ENCODE assay signal across 1 cellular context in the genomic region with DNA sequence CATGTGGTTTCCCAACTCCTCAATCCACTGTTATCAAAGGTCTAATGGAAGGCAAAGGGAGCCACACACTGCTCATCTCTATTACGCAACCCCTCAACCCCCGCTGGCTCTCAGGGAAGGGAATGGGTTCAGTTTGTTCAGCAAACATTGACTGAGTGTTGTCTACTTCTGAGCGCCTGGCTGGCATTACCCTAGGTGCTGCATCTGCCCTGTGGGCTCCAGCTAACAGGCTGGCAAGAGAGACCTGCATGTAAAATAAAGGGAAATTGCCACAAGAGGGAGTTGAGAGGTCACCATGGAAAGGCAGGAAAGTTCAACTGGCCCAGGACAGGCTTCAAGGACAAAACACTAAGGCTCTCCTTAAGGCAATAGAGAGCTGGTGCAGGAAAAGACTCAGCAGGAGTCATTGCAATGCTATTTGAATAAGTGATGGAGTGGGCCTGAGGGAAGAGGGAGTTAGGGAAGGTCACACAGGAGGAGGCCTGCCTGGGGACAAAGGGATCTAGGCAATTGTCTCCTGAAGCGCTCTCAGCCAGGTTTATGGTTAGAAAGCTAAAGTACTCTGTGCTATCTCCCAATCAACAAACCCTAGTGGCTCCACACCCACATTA.
TF ChIP-seq lines count a peak whose summit lies in the region.

No MANE protein-coding gene starts in this region.

TF ChIP-seq in HepG2, 621 proteins besides CTCF, POLR2A, EP300 and RAD21 (continued from another document and continues in another):
- TF ChIP-seq, protein P1, sequence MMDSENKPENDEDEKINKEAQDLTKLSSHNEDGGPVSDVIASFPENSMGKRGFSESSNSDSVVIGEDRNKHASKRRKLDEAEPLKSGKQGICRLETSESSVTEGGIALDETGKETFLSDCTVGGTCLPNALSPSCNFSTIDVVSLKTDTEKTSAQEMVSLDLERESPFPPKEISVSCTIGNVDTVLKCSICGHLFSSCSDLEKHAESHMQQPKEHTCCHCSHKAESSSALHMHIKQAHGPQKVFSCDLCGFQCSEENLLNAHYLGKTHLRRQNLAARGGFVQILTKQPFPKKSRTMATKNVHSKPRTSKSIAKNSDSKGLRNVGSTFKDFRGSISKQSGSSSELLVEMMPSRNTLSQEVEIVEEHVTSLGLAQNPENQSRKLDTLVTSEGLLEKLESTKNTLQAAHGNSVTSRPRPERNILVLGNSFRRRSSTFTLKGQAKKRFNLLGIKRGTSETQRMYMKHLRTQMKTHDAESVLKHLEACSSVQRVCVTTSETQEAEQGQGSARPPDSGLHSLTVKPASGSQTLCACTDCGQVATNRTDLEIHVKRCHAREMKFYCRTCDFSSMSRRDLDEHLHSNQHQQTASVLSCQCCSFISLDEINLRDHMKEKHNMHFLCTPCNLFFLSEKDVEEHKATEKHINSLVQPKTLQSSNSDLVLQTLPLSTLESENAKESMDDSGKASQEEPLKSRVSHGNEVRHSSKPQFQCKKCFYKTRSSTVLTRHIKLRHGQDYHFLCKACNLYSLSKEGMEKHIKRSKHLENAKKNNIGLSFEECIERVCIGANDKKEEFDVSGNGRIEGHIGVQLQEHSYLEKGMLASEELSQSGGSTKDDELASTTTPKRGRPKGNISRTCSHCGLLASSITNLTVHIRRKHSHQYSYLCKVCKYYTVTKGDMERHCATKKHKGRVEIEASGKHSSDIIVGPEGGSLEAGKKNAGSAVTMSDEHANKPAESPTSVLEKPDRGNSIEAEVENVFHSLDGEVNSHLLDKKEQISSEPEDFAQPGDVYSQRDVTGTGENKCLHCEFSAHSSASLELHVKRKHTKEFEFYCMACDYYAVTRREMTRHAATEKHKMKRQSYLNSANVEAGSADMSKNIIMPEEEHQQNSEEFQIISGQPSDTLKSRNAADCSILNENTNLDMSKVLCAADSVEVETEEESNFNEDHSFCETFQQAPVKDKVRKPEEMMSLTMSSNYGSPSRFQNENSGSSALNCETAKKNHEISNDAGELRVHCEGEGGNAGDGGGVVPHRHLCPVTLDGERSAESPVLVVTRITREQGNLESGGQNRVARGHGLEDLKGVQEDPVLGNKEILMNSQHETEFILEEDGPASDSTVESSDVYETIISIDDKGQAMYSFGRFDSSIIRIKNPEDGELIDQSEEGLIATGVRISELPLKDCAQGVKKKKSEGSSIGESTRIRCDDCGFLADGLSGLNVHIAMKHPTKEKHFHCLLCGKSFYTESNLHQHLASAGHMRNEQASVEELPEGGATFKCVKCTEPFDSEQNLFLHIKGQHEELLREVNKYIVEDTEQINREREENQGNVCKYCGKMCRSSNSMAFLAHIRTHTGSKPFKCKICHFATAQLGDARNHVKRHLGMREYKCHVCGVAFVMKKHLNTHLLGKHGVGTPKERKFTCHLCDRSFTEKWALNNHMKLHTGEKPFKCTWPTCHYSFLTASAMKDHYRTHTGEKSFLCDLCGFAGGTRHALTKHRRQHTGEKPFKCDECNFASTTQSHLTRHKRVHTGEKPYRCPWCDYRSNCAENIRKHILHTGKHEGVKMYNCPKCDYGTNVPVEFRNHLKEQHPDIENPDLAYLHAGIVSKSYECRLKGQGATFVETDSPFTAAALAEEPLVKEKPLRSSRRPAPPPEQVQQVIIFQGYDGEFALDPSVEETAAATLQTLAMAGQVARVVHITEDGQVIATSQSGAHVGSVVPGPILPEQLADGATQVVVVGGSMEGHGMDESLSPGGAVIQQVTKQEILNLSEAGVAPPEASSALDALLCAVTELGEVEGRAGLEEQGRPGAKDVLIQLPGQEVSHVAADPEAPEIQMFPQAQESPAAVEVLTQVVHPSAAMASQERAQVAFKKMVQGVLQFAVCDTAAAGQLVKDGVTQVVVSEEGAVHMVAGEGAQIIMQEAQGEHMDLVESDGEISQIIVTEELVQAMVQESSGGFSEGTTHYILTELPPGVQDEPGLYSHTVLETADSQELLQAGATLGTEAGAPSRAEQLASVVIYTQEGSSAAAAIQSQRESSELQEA (CRISPR knock-in tag; IDR thresholded peaks at IDR 0.05; ENCODE audit: not compliant biosample characterization) = no peak
- TF ChIP-seq LCORL (IDR thresholded peaks at IDR 0.05) = no peak
- TF ChIP-seq LCORL (CRISPR knock-in tag; IDR thresholded peaks at IDR 0.05) = no peak
- TF ChIP-seq CBX2 (IDR thresholded peaks at IDR 0.05; ENCODE audit: low read depth, low read length) = no peak
- TF ChIP-seq CBX2 (CRISPR knock-in tag; IDR thresholded peaks at IDR 0.05; ENCODE audit: low read depth) = no peak
- peak; percentile 68; the same call in 1 of the 2 replicates for TF ChIP-seq FOSL2 (CRISPR knock-in tag; IDR thresholded peaks at IDR 0.05)
- no peak for TF ChIP-seq DNMT1 (CRISPR knock-in tag; IDR thresholded peaks at IDR 0.05)
- TF ChIP-seq ATF7-NPFF (CRISPR knock-in tag; IDR thresholded peaks at IDR 0.05; ENCODE audit: low read depth) = no peak
- TF ChIP-seq ZBTB38 (CRISPR knock-in tag; IDR thresholded peaks at IDR 0.05) = no peak
- no peak for TF ChIP-seq ZNF75D (CRISPR knock-in tag; IDR thresholded peaks at IDR 0.05; ENCODE audit: borderline replicate concordance)
- TF ChIP-seq ZNF441 (CRISPR knock-in tag; IDR thresholded peaks at IDR 0.05; ENCODE audit: borderline replicate concordance) = no peak
- no peak for TF ChIP-seq DMTF1 (CRISPR knock-in tag; IDR thresholded peaks at IDR 0.05)
- TF ChIP-seq CCAR2 (optimal IDR thresholded peaks at IDR 0.05; ENCODE audit: low read depth, low read length) = no peak
- TF ChIP-seq ZNF775 (CRISPR knock-in tag; IDR thresholded peaks at IDR 0.05; ENCODE audit: borderline replicate concordance) = no peak
- no peak for TF ChIP-seq SMAD1 (CRISPR knock-in tag; IDR thresholded peaks at IDR 0.05; ENCODE audit: borderline replicate concordance, low read depth)
- peak; percentile 75 for TF ChIP-seq TBX2 (CRISPR knock-in tag; IDR thresholded peaks at IDR 0.05; ENCODE audit: borderline replicate concordance)
- TF ChIP-seq ZNF17 (CRISPR knock-in tag; IDR thresholded peaks at IDR 0.05) = no peak
- no peak for TF ChIP-seq RFX3 (CRISPR knock-in tag; IDR thresholded peaks at IDR 0.05)
- no peak for TF ChIP-seq PHB2 (IDR thresholded peaks at IDR 0.05; ENCODE audit: partially characterized antibody)
- TF ChIP-seq GATAD2A (CRISPR knock-in tag; IDR thresholded peaks at IDR 0.05) = peak; percentile 96
- TF ChIP-seq SUZ12 (IDR thresholded peaks at IDR 0.05; ENCODE audit: low read depth, low read length) = no peak
- TF ChIP-seq PREB (CRISPR knock-in tag; IDR thresholded peaks at IDR 0.05) = no peak
- TF ChIP-seq ZNF34 (CRISPR knock-in tag; IDR thresholded peaks at IDR 0.05; ENCODE audit: borderline replicate concordance) = no peak
- TF ChIP-seq HNRNPUL1 (IDR thresholded peaks at IDR 0.05; ENCODE audit: low read depth, low read length) = no peak
- peak; percentile 92 for TF ChIP-seq TEF (CRISPR knock-in tag; IDR thresholded peaks at IDR 0.05)
- TF ChIP-seq, protein P2, sequence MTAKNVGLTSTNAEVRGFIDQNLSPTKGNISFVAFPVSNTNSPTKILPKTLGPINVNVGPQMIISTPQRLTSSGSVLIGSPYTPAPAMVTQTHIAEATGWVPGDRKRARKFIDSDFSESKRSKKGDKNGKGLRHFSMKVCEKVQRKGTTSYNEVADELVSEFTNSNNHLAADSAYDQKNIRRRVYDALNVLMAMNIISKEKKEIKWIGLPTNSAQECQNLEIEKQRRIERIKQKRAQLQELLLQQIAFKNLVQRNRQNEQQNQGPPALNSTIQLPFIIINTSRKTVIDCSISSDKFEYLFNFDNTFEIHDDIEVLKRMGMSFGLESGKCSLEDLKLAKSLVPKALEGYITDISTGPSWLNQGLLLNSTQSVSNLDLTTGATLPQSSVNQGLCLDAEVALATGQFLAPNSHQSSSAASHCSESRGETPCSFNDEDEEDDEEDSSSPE (CRISPR knock-in tag; IDR thresholded peaks at IDR 0.05) = no peak
- TF ChIP-seq ZBTB7B (CRISPR knock-in tag; IDR thresholded peaks at IDR 0.05) = peak; percentile 61; the same call in 1 of the 2 replicates
- TF ChIP-seq, protein P3, sequence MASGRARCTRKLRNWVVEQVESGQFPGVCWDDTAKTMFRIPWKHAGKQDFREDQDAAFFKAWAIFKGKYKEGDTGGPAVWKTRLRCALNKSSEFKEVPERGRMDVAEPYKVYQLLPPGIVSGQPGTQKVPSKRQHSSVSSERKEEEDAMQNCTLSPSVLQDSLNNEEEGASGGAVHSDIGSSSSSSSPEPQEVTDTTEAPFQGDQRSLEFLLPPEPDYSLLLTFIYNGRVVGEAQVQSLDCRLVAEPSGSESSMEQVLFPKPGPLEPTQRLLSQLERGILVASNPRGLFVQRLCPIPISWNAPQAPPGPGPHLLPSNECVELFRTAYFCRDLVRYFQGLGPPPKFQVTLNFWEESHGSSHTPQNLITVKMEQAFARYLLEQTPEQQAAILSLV (CRISPR knock-in tag; IDR thresholded peaks at IDR 0.05; ENCODE audit: borderline replicate concordance) = no peak
- TF ChIP-seq SNAPC2 (CRISPR knock-in tag; IDR thresholded peaks at IDR 0.05) = 0 out of 2 replicates have a peak, but pooled peaks have one; percentile 59
- no peak for TF ChIP-seq TBX3 (IDR thresholded peaks at IDR 0.05; ENCODE audit: borderline replicate concordance)
- TF ChIP-seq ZFP36 (IDR thresholded peaks at IDR 0.05; ENCODE audit: borderline replicate concordance, low read depth, low read length, partially characterized antibody) = no peak
- TF ChIP-seq, protein P4, sequence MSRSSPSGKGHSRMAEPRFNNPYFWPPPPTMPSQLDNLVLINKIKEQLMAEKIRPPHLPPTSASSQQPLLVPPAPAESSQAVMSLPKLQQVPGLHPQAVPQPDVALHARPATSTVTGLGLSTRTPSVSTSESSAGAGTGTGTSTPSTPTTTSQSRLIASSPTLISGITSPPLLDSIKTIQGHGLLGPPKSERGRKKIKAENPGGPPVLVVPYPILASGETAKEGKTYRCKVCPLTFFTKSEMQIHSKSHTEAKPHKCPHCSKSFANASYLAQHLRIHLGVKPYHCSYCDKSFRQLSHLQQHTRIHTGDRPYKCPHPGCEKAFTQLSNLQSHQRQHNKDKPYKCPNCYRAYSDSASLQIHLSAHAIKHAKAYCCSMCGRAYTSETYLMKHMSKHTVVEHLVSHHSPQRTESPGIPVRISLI (CRISPR knock-in tag; IDR thresholded peaks at IDR 0.05; ENCODE audit: borderline replicate concordance) = no peak
- TF ChIP-seq, protein P5, sequence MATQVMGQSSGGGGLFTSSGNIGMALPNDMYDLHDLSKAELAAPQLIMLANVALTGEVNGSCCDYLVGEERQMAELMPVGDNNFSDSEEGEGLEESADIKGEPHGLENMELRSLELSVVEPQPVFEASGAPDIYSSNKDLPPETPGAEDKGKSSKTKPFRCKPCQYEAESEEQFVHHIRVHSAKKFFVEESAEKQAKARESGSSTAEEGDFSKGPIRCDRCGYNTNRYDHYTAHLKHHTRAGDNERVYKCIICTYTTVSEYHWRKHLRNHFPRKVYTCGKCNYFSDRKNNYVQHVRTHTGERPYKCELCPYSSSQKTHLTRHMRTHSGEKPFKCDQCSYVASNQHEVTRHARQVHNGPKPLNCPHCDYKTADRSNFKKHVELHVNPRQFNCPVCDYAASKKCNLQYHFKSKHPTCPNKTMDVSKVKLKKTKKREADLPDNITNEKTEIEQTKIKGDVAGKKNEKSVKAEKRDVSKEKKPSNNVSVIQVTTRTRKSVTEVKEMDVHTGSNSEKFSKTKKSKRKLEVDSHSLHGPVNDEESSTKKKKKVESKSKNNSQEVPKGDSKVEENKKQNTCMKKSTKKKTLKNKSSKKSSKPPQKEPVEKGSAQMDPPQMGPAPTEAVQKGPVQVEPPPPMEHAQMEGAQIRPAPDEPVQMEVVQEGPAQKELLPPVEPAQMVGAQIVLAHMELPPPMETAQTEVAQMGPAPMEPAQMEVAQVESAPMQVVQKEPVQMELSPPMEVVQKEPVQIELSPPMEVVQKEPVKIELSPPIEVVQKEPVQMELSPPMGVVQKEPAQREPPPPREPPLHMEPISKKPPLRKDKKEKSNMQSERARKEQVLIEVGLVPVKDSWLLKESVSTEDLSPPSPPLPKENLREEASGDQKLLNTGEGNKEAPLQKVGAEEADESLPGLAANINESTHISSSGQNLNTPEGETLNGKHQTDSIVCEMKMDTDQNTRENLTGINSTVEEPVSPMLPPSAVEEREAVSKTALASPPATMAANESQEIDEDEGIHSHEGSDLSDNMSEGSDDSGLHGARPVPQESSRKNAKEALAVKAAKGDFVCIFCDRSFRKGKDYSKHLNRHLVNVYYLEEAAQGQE (IDR thresholded peaks at IDR 0.05; ENCODE audit: borderline replicate concordance in 1 of 2, low read depth in 1 of 2, low read length in 2 of 2) = no peak
- no peak for TF ChIP-seq ZNF414 (CRISPR knock-in tag; IDR thresholded peaks at IDR 0.05)
- no peak for TF ChIP-seq PLRG1 (conservative IDR thresholded peaks at IDR 0.05)
- no peak for TF ChIP-seq PHF20 (CRISPR knock-in tag; IDR thresholded peaks at IDR 0.05)
- no peak for TF ChIP-seq ZNF776 (CRISPR knock-in tag; IDR thresholded peaks at IDR 0.05)
- no peak for TF ChIP-seq ZNF335 (CRISPR knock-in tag; IDR thresholded peaks at IDR 0.05)
- TF ChIP-seq ATM (IDR thresholded peaks at IDR 0.05; ENCODE audit: borderline replicate concordance) = no peak
